ENCODE assay signal across 10 cellular contexts in the genomic region with DNA sequence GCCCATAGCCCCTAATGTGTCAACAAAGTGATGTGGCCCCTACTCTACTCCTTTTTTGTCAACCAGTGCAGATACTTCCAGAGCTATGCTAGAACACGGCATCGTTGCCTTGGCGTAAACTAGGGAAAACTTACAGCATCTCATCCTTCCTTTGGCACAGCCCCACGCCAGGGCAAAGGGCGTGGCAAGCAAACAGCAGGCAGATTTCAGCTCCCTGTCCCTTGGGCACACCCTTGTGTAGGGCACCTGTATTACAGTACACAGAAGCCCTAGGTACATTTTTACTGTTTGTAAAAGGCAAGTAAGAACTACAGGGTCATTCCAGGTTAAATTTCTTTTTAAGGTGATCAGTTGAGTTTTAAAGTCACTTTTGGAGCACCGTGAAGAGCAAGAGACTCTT.
DNase-seq lines count a peak whose midpoint lies in the region; ATAC-seq, FAIRE-seq and TF ChIP-seq lines count a peak whose summit lies in the region.
"Had no signal": no experiment of that assay in that cellular context is flagged by ENCODE, and none has a peak within 500 bp of the region (broad histone marks: within the 10 kb centered on the region; RNA-seq: fewer than 3 reads in every experiment).

No MANE protein-coding gene starts in this region.

- no peak overlapping the region for H3K4me3 ChIP-seq in RWPE2 (ENCODE audit: severe bottlenecking)
- H3K4me3 ChIP-seq: esophagus muscularis mucosa had no signal

- H3K36me3 ChIP-seq in RWPE2 (ENCODE audit: low read depth), result no peaks in the 10 kb centered on the region
- H3K36me3 ChIP-seq: esophagus muscularis mucosa had no signal

- peak overlapping the region; percentile 48 for H3K27ac ChIP-seq in RWPE2 (ENCODE audit: poor library complexity, severe bottlenecking)

- peak; percentile 6 for DNase-seq in stimulated activated CD4-positive, alpha-beta T cell treated with anti-CD3 and anti-CD28 coated beads, Interleukin-15, amount 100 ng/mL, for 24 hours
- DNase-seq in stimulated activated CD4-positive, alpha-beta T cell treated with anti-CD3 and anti-CD28 coated beads, Interleukin-4, amount 100 ng/mL, for 1 hour, result no peak
- DNase-seq in RWPE2 (ENCODE audit: low spot score), result no peak
- DNase-seq in iPS-NIHi7 (ENCODE audit: extremely low spot score), result peak; percentile 40
- DNase-seq in urothelium cell line (ENCODE audit: low spot score), result peak; percentile 18
- DNase-seq in GOT3 (lab: John Stamatoyannopoulos, UW), result no peak
- DNase-seq in NCI-H2081 treated with DMSO at 0.1 percent for 48 hours (lab: John Stamatoyannopoulos, UW), result no peak
- DNase-seq: stimulated activated CD4-positive, alpha-beta T cell treated with anti-CD3 and anti-CD28 coated beads, Interleukin-4, amount 100 ng/mL, for 24 hours had no signal

- no peak for FAIRE-seq in urothelium cell line (lab: Jason Lieb, UNC)

- no peaks in the 10 kb centered on the region for H3K27me3 ChIP-seq in RWPE2 (ENCODE audit: insufficient read depth, poor library complexity, severe bottlenecking)
- H3K27me3 ChIP-seq: esophagus muscularis mucosa had no signal

- H3K4me1 ChIP-seq in RWPE2 (ENCODE audit: insufficient read depth, poor library complexity, severe bottlenecking), result peaks cover 17% of the 10 kb centered on the region

- H3K9me3 ChIP-seq in RWPE2 (ENCODE audit: severe bottlenecking), result no peaks in the 10 kb centered on the region
- H3K9me3 ChIP-seq: esophagus muscularis mucosa had no signal

- TF ChIP-seq CTCF in RWPE2 (IDR thresholded peaks at IDR 0.05; ENCODE audit: poor library complexity, severe bottlenecking), result peak; percentile 16

- ATAC-seq in RWPE2 (ENCODE audit: low read depth), result no peak
- ATAC-seq in HG02642 (IDR thresholded peaks at IDR 0.05; ENCODE audit: poor library complexity, unreplicated experiment), result no peak

Comparison
In these comparisons a context has a peak if more than half of its experiments do, and no peak if none do; other contexts are left out.
1. DNase-seq: peak in stimulated activated CD4-positive, alpha-beta T cell treated with anti-CD3 and anti-CD28 coated beads, Interleukin-15, amount 100 ng/mL, for 24 hours (single experiment), iPS-NIHi7 (single experiment) and urothelium cell line (single experiment); none in stimulated activated CD4-positive, alpha-beta T cell treated with anti-CD3 and anti-CD28 coated beads, Interleukin-4, amount 100 ng/mL, for 1 hour (single experiment), RWPE2 (single experiment), GOT3 (single experiment) and NCI-H2081 treated with DMSO at 0.1 percent for 48 hours (single experiment).